Comparison of ENCODE assay signal across 13 cellular contexts in genomic region chr17:37844977-37845293, GRCh38.
A peak's percentile ranks its signal among the peaks of the same experiment; 100 is the strongest.
DNase-seq lines count a peak whose midpoint lies in the region; ATAC-seq and TF ChIP-seq lines count a peak whose summit lies in the region.
"Had no signal": no experiment of that assay in that cellular context is flagged by ENCODE, and none has a peak within 500 bp of the region (broad histone marks: within the 10 kb centered on the region; RNA-seq: fewer than 3 reads in every experiment).

No MANE protein-coding gene starts in this region.

- H3K9me3 ChIP-seq in hepatocyte (ENCODE audit: low read depth) (no peaks in the 10 kb centered on the region), sigmoid colon (no peaks in the 10 kb centered on the region)
- H3K9me3 ChIP-seq: prostate gland, tibial artery had no signal

- H3K27ac Mint-ChIP-seq in activated naive CD8-positive, alpha-beta T cell: peak overlapping the region; percentile 68
- H3K27ac Mint-ChIP-seq in activated naive CD8-positive, alpha-beta T cell treated with anti-CD3 and anti-CD28 coated beads for 36 hours: no peak overlapping the region
- H3K27ac Mint-ChIP-seq in T-cell: no peak overlapping the region
- H3K27ac Mint-ChIP-seq in stimulated activated naive B cell treated with anti-CD40 and anti-IgM and Interleukin-4, amounts not matched to agents 10 μg/mL and 1 μg/mL and 100 μg/mL, for 72 hours: peak overlapping the region; percentile 86

- H3K79me2 ChIP-seq in hepatocyte: no peaks in the 10 kb centered on the region

- H3K36me3 ChIP-seq in hepatocyte (replicated peaks; ENCODE audit: insufficient read depth, low read depth) (no peaks in the 10 kb centered on the region), sigmoid colon (no peaks in the 10 kb centered on the region)
- H3K36me3 ChIP-seq: prostate gland, tibial artery had no signal

- H4K20me1 ChIP-seq in hepatocyte (ENCODE audit: insufficient read depth, poor library complexity, severe bottlenecking): no peaks in the 10 kb centered on the region

- H3K4me1 ChIP-seq in hepatocyte (ENCODE audit: insufficient read depth): no peaks in the 10 kb centered on the region
- H3K4me1 ChIP-seq in sigmoid colon: peaks cover 0 to 8% (median 0%) of the 10 kb centered on the region in 4 donors
- H3K4me1 ChIP-seq: prostate gland had no signal

- H3K4me3 ChIP-seq in hepatocyte: no peak overlapping the region
- H3K4me3 ChIP-seq in sigmoid colon: no peak overlapping the region
- H3K4me3 ChIP-seq: prostate gland had no signal

- H3K27ac ChIP-seq in hepatocyte: no peak overlapping the region
- H3K27ac ChIP-seq in caudate nucleus (ENCODE audit: low read depth, low read length): no peak overlapping the region
- no peak overlapping the region for H3K27ac ChIP-seq in sigmoid colon
- H3K27ac ChIP-seq: prostate gland, tibial artery had no signal

- no peak for TF ChIP-seq EP300 in sigmoid colon (IDR thresholded peaks at IDR 0.05)

- H3K27me3 ChIP-seq in hepatocyte: no peaks in the 10 kb centered on the region
- H3K27me3 ChIP-seq in sigmoid colon: peaks cover 0 to 28% (median 16%) of the 10 kb centered on the region in 3 donors

- CTCF ChIA-PET in T-cell (lab: Charles Lee): no interaction called here

- H3K4me2 ChIP-seq in hepatocyte: peak overlapping the region; percentile 69

- no peaks in the 10 kb centered on the region for H3K36me3 Mint-ChIP-seq in activated naive CD8-positive, alpha-beta T cell
- no peaks in the 10 kb centered on the region for H3K36me3 Mint-ChIP-seq in activated naive CD8-positive, alpha-beta T cell treated with anti-CD3 and anti-CD28 coated beads for 36 hours
- no peaks in the 10 kb centered on the region for H3K36me3 Mint-ChIP-seq in T-cell
- peaks cover 0 to 3% of the 10 kb centered on the region in 2 donors for H3K36me3 Mint-ChIP-seq in stimulated activated naive B cell treated with anti-CD40 and anti-IgM and Interleukin-4, amounts not matched to agents 10 μg/mL and 1 μg/mL and 100 μg/mL, for 72 hours

- WGBS in hepatocyte (ENCODE audit: low lambda C conversion rate, missing lambda C conversion rate): 58% methylated on average over 15 of the region's 15 CpGs
- 44 to 54% methylated on average over 15 of the region's 15 CpGs for WGBS in sigmoid colon, 2 donors

- no peak for TF ChIP-seq POLR2A in sigmoid colon (IDR thresholded peaks at IDR 0.05)

- DNase-seq in activated naive CD8-positive, alpha-beta T cell treated with anti-CD3 and anti-CD28 coated beads for 36 hours: no peak
- no peak for DNase-seq in T-cell
- DNase-seq in hepatocyte (ENCODE audit: low spot score): no peak
- DNase-seq in stimulated activated naive B cell treated with anti-CD40 and anti-IgM and Interleukin-4, amounts not matched to agents 10 μg/mL and 1 μg/mL and 100 μg/mL, for 72 hours: no peak
- no peak for DNase-seq in caudate nucleus (lab: John Stamatoyannopoulos, UW)
- no peak for DNase-seq in sigmoid colon
- DNase-seq in Right ventricle myocardium inferior (ENCODE audit: missing footprints): no peak
- DNase-seq: DMS 273 treated with DMSO at 0.1 percent for 48 hours, NCI-H2081, NCI-H526 treated with DMSO at 0.1 percent for 48 hours had no signal

- POLR2A ChIA-PET in T-cell (lab: Charles Lee): no interaction called here

- H3K4me3 Mint-ChIP-seq in activated naive CD8-positive, alpha-beta T cell: peak overlapping the region; percentile 59
- H3K4me3 Mint-ChIP-seq in activated naive CD8-positive, alpha-beta T cell treated with anti-CD3 and anti-CD28 coated beads for 36 hours: no peak overlapping the region
- H3K4me3 Mint-ChIP-seq in T-cell: peak overlapping the region; percentile 25 to 66 (median 60)
- H3K4me3 Mint-ChIP-seq in stimulated activated naive B cell treated with anti-CD40 and anti-IgM and Interleukin-4, amounts not matched to agents 10 μg/mL and 1 μg/mL and 100 μg/mL, for 72 hours: peak overlapping the region; percentile 71 to 77

- H3K4me1 Mint-ChIP-seq in activated naive CD8-positive, alpha-beta T cell (ENCODE audit: low read depth): peaks cover 20% of the 10 kb centered on the region
- H3K4me1 Mint-ChIP-seq in activated naive CD8-positive, alpha-beta T cell treated with anti-CD3 and anti-CD28 coated beads for 36 hours: peaks cover 20% of the 10 kb centered on the region
- H3K4me1 Mint-ChIP-seq in T-cell: peaks cover 9 to 21% (median 14%) of the 10 kb centered on the region in 3 donors
- peaks cover 28 to 42% of the 10 kb centered on the region in 2 donors for H3K4me1 Mint-ChIP-seq in stimulated activated naive B cell treated with anti-CD40 and anti-IgM and Interleukin-4, amounts not matched to agents 10 μg/mL and 1 μg/mL and 100 μg/mL, for 72 hours

- H2AFZ ChIP-seq in hepatocyte: no peak overlapping the region

- ATAC-seq in T-cell (replicated peaks in 1 of 4) (no peak), Right ventricle myocardium inferior (no peak)
- no peak for ATAC-seq in stimulated activated naive B cell treated with anti-CD40 and anti-IgM and Interleukin-4, amounts not matched to agents 10 μg/mL and 1 μg/mL and 100 μg/mL, for 72 hours (replicated peaks)

- peaks cover 1% of the 10 kb centered on the region for H3K27me3 Mint-ChIP-seq in activated naive CD8-positive, alpha-beta T cell
- H3K27me3 Mint-ChIP-seq in activated naive CD8-positive, alpha-beta T cell treated with anti-CD3 and anti-CD28 coated beads for 36 hours: peaks cover 9% of the 10 kb centered on the region
- H3K27me3 Mint-ChIP-seq in T-cell: peaks cover 9 to 31% of the 10 kb centered on the region in 2 donors
- peaks cover 0 to 3% of the 10 kb centered on the region in 2 donors for H3K27me3 Mint-ChIP-seq in stimulated activated naive B cell treated with anti-CD40 and anti-IgM and Interleukin-4, amounts not matched to agents 10 μg/mL and 1 μg/mL and 100 μg/mL, for 72 hours

- TF ChIP-seq CTCF in hepatocyte (IDR thresholded peaks at IDR 0.05; ENCODE audit: poor library complexity) (no peak), sigmoid colon (IDR thresholded peaks at IDR 0.05) (no peak)

- intact Hi-C loops in sigmoid colon (cut with DNase I): no loop called here
- intact Hi-C loops in Right ventricle myocardium inferior (cut with DNase I): no loop called here

- H3K9me2 ChIP-seq in hepatocyte (replicated peaks; ENCODE audit: insufficient read depth): no peaks in the 10 kb centered on the region

- peaks cover 3% of the 10 kb centered on the region for H3K9me3 Mint-ChIP-seq in activated naive CD8-positive, alpha-beta T cell (ENCODE audit: low read depth)
- no peaks in the 10 kb centered on the region for H3K9me3 Mint-ChIP-seq in activated naive CD8-positive, alpha-beta T cell treated with anti-CD3 and anti-CD28 coated beads for 36 hours
- H3K9me3 Mint-ChIP-seq in T-cell: no peaks in the 10 kb centered on the region
- H3K9me3 Mint-ChIP-seq in stimulated activated naive B cell treated with anti-CD40 and anti-IgM and Interleukin-4, amounts not matched to agents 10 μg/mL and 1 μg/mL and 100 μg/mL, for 72 hours: peaks cover 0 to 1% of the 10 kb centered on the region in 2 donors

Comparison
In these comparisons a context has a peak if more than half of its experiments do, and no peak if none do; other contexts are left out.
1. H3K27ac Mint-ChIP-seq: peak in activated naive CD8-positive, alpha-beta T cell (single experiment) and stimulated activated naive B cell treated with anti-CD40 and anti-IgM and Interleukin-4, amounts not matched to agents 10 μg/mL and 1 μg/mL and 100 μg/mL, for 72 hours (single experiment); none in activated naive CD8-positive, alpha-beta T cell treated with anti-CD3 and anti-CD28 coated beads for 36 hours (single experiment) and T-cell (0 of 2).